ENCODE assay signal across 21 cellular contexts in the genomic region with DNA sequence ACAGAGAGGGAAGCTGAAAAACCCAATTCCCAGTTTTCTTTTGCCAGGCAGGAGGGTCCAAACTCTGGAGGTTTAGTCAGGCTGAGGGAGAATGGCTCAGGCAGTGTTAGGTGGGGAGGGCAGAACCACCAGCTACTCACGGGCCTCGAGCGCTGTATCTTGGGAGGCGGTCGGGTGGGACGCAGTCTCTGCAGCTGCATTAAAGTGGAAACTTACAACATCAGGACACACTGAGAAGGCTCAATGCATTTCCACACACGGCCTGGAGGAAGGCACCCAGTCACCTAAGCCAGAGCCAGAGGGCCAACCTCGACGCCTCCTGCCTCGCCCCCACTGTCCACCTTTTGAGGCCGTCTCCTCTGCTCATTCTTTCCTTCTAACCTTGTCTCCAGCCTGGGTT. TPM values are rescaled to one million over a fixed set of nuclear protein-coding genes. Genes with fewer than 3 reads are reported as not detected.
DNase-seq lines count a peak whose midpoint lies in the region; ATAC-seq and TF ChIP-seq lines count a peak whose summit lies in the region.
"Had no signal": no experiment of that assay in that cellular context is flagged by ENCODE, and none has a peak within 500 bp of the region (broad histone marks: within the 10 kb centered on the region; RNA-seq: fewer than 3 reads in every experiment).

No MANE protein-coding gene starts in this region.

- H3K4me1 ChIP-seq in osteoblast (ENCODE audit: insufficient read depth, low read length) = no peaks in the 10 kb centered on the region

- H3K36me3 Mint-ChIP-seq in stimulated activated effector memory CD8-positive, alpha-beta T cell treated with anti-CD3 and anti-CD28 coated beads, Interleukin-12 subunit alpha, Interleukin-12 subunit beta, amount 100 ng/mL, for 72 hours = no peaks in the 10 kb centered on the region

- H2AFZ ChIP-seq in osteoblast (ENCODE audit: low read length) = no peak overlapping the region
- H2AFZ ChIP-seq: GM23338 had no signal

- no peaks in the 10 kb centered on the region for H3K9me3 Mint-ChIP-seq in stimulated activated effector memory CD8-positive, alpha-beta T cell treated with anti-CD3 and anti-CD28 coated beads, Interleukin-12 subunit alpha, Interleukin-12 subunit beta, amount 100 ng/mL, for 72 hours
- H3K9me3 Mint-ChIP-seq in stimulated activated naive CD8-positive, alpha-beta T cell treated with anti-CD3 and anti-CD28 coated beads, Interleukin-15, amount 100 ng/mL, for 72 hours = no peaks in the 10 kb centered on the region
- H3K9me3 Mint-ChIP-seq: CD4-positive, alpha-beta T cell; CD8-positive, alpha-beta memory T cell; GM23338; H9 had no signal

- no peaks in the 10 kb centered on the region for H3K27me3 ChIP-seq in osteoblast (ENCODE audit: insufficient read depth, low read length)
- H3K27me3 ChIP-seq: BLaER1 had no signal

- H3K36me3 ChIP-seq in osteoblast (ENCODE audit: insufficient read depth, low read length) = no peaks in the 10 kb centered on the region

- DNase-seq in left cardiac atrium (peak; percentile 10), cardiac septum (ENCODE audit: low spot score) (no peak), osteoblast (ENCODE audit: insufficient read length, low spot score, missing footprints) (peak; percentile 74), ecto neural progenitor cell (ENCODE audit: low spot score) (no peak)
- DNase-seq in stimulated activated effector memory CD8-positive, alpha-beta T cell treated with anti-CD3 and anti-CD28 coated beads, Interleukin-12 subunit alpha, Interleukin-12 subunit beta, amount 100 ng/mL, for 72 hours (ENCODE audit: low spot score in 2 of 2) = no peak
- DNase-seq in stimulated activated naive CD8-positive, alpha-beta T cell treated with anti-CD3 and anti-CD28 coated beads, Interleukin-15, amount 100 ng/mL, for 72 hours = no peak
- DNase-seq: CD4-positive, alpha-beta T cell; CD8-positive, alpha-beta memory T cell; DMS 273 treated with DMSO at 0.1 percent for 48 hours; DMS79; EL; GDM1; H9 had no signal

- no peak for ATAC-seq in left cardiac atrium
- no peak for ATAC-seq in stimulated activated effector memory CD8-positive, alpha-beta T cell treated with anti-CD3 and anti-CD28 coated beads, Interleukin-12 subunit alpha, Interleukin-12 subunit beta, amount 100 ng/mL, for 72 hours
- no peak for ATAC-seq in stimulated activated naive CD8-positive, alpha-beta T cell treated with anti-CD3 and anti-CD28 coated beads, Interleukin-15, amount 100 ng/mL, for 72 hours
- ATAC-seq: GM12878, GM23338, HCT116 had no signal

- H3K4me3 ChIP-seq in osteoblast (ENCODE audit: insufficient read depth, low read length) = no peak overlapping the region
- H3K4me3 ChIP-seq: BLaER1, GM12878, GM23338 had no signal

- peak overlapping the region; percentile 40 for H3K27ac Mint-ChIP-seq in stimulated activated effector memory CD8-positive, alpha-beta T cell treated with anti-CD3 and anti-CD28 coated beads, Interleukin-12 subunit alpha, Interleukin-12 subunit beta, amount 100 ng/mL, for 72 hours
- no peak overlapping the region for H3K27ac Mint-ChIP-seq in stimulated activated naive CD8-positive, alpha-beta T cell treated with anti-CD3 and anti-CD28 coated beads, Interleukin-15, amount 100 ng/mL, for 72 hours
- H3K27ac Mint-ChIP-seq: B cell; CD4-positive, alpha-beta T cell; GM23338 had no signal

- no peaks in the 10 kb centered on the region for H3K79me2 ChIP-seq in osteoblast (ENCODE audit: insufficient read depth, low read length)

- intact Hi-C loops in left cardiac atrium (cut with DNase I) = no loop called here
- intact Hi-C loops in cardiac septum (cut with DNase I) = no loop called here

- H3K4me1 Mint-ChIP-seq in stimulated activated effector memory CD8-positive, alpha-beta T cell treated with anti-CD3 and anti-CD28 coated beads, Interleukin-12 subunit alpha, Interleukin-12 subunit beta, amount 100 ng/mL, for 72 hours = peaks cover 4% of the 10 kb centered on the region
- peaks cover 9% of the 10 kb centered on the region for H3K4me1 Mint-ChIP-seq in stimulated activated naive CD8-positive, alpha-beta T cell treated with anti-CD3 and anti-CD28 coated beads, Interleukin-15, amount 100 ng/mL, for 72 hours
- H3K4me1 Mint-ChIP-seq: B cell had no signal

- no peak overlapping the region for H3K27ac ChIP-seq in osteoblast (ENCODE audit: low read depth, low read length)
- H3K27ac ChIP-seq: 22Rv1, BLaER1, C4-2B had no signal

- H3K9me3 ChIP-seq in osteoblast (ENCODE audit: low read depth, low read length) = no peaks in the 10 kb centered on the region
- H3K9me3 ChIP-seq: BLaER1 had no signal

- no peak for TF ChIP-seq CTCF in osteoblast (IDR thresholded peaks at IDR 0.05; ENCODE audit: extremely low read depth, low read depth, low read length)

- H3K27me3 Mint-ChIP-seq in stimulated activated naive CD8-positive, alpha-beta T cell treated with anti-CD3 and anti-CD28 coated beads, Interleukin-15, amount 100 ng/mL, for 72 hours = no peaks in the 10 kb centered on the region
- H3K27me3 Mint-ChIP-seq: B cell; CD4-positive, alpha-beta T cell had no signal

- no peak overlapping the region for H3K4me2 ChIP-seq in osteoblast (ENCODE audit: insufficient read depth, low read length)
- H3K4me2 ChIP-seq: BLaER1, GM23338 had no signal

- no peak overlapping the region for H3K4me3 Mint-ChIP-seq in stimulated activated effector memory CD8-positive, alpha-beta T cell treated with anti-CD3 and anti-CD28 coated beads, Interleukin-12 subunit alpha, Interleukin-12 subunit beta, amount 100 ng/mL, for 72 hours
- no peak overlapping the region for H3K4me3 Mint-ChIP-seq in stimulated activated naive CD8-positive, alpha-beta T cell treated with anti-CD3 and anti-CD28 coated beads, Interleukin-15, amount 100 ng/mL, for 72 hours
- H3K4me3 Mint-ChIP-seq: B cell; CD4-positive, alpha-beta T cell; CD8-positive, alpha-beta memory T cell; GM23338; H9 had no signal

- no peaks in the 10 kb centered on the region for H4K20me1 ChIP-seq in osteoblast (ENCODE audit: insufficient read depth, low read length)

RNA-seq across cellular contexts. Expression of a gene that starts 55.6 kb away (rescaled TPM):
- total RNA-seq in left cardiac atrium = 1 to 10 TPM; 1.3 to 2.2 TPM
- total RNA-seq in cardiac septum = not detected
- total RNA-seq in osteoblast = not detected in 2 replicates
- total RNA-seq: CD4-positive, alpha-beta T cell; CD8-positive, alpha-beta memory T cell; H4 had no signal

Comparison
In these comparisons a context has a peak if more than half of its experiments do, and no peak if none do; other contexts are left out.
1. DNase-seq: peak in left cardiac atrium (single experiment) and osteoblast (single experiment); none in cardiac septum (single experiment), stimulated activated effector memory CD8-positive, alpha-beta T cell treated with anti-CD3 and anti-CD28 coated beads, Interleukin-12 subunit alpha, Interleukin-12 subunit beta, amount 100 ng/mL, for 72 hours (0 of 2), ecto neural progenitor cell (single experiment) and stimulated activated naive CD8-positive, alpha-beta T cell treated with anti-CD3 and anti-CD28 coated beads, Interleukin-15, amount 100 ng/mL, for 72 hours (0 of 2).